Comparison of ENCODE assay signal across 14 cellular contexts in genomic region chr22:49568751-49569285, GRCh38.
"Had no signal": no experiment of that assay in that cellular context is flagged by ENCODE, and none has a peak within 500 bp of the region (broad histone marks: within the 10 kb centered on the region; RNA-seq: fewer than 3 reads in every experiment).

No MANE protein-coding gene starts in this region.

- H3K4me3 ChIP-seq: ovary, skin epidermis, stomach, thoracic aorta, vagina had no signal

- ATAC-seq: activated CD4-positive, CD25-positive, alpha-beta regulatory T cell treated with anti-CD3 and anti-CD28 coated beads, Interleukin-2, amount 50 U/mL, for 24 hours; effector memory CD8-positive, alpha-beta T cell had no signal

- H3K27ac Mint-ChIP-seq: activated CD4-positive, alpha-beta memory T cell treated with anti-CD3 and anti-CD28 coated beads for 36 hours; brain; dendritic cell treated with granulocyte-macrophage colony-stimulating factor and Interleukin-4, amounts not matched to agents 40 ng/mL and 50 ng/mL, for 4 days; effector memory CD8-positive, alpha-beta T cell; nephron had no signal

- H3K4me1 Mint-ChIP-seq: brain, nephron had no signal

- DNase-seq: activated CD4-positive, alpha-beta memory T cell treated with anti-CD3 and anti-CD28 coated beads for 36 hours; activated naive CD4-positive, alpha-beta T cell treated with anti-CD3 and anti-CD28 coated beads, Interleukin-2, amount 50 U/mL, for 16 hours; amygdala; effector memory CD8-positive, alpha-beta T cell; T-helper 2 cell had no signal

- H3K36me3 ChIP-seq: ovary, stomach, thoracic aorta, vagina had no signal

- H3K27me3 ChIP-seq: ovary, stomach, vagina had no signal

- H3K9me3 Mint-ChIP-seq: activated CD4-positive, alpha-beta memory T cell treated with anti-CD3 and anti-CD28 coated beads for 36 hours; brain; dendritic cell treated with granulocyte-macrophage colony-stimulating factor and Interleukin-4, amounts not matched to agents 40 ng/mL and 50 ng/mL, for 4 days; effector memory CD8-positive, alpha-beta T cell; nephron had no signal

- H3K27me3 Mint-ChIP-seq: activated CD4-positive, alpha-beta memory T cell treated with anti-CD3 and anti-CD28 coated beads for 36 hours; dendritic cell treated with granulocyte-macrophage colony-stimulating factor and Interleukin-4, amounts not matched to agents 40 ng/mL and 50 ng/mL, for 4 days; effector memory CD8-positive, alpha-beta T cell had no signal

- H3K36me3 Mint-ChIP-seq: brain had no signal

- H3K4me3 Mint-ChIP-seq: activated CD4-positive, alpha-beta memory T cell treated with anti-CD3 and anti-CD28 coated beads for 36 hours; brain; dendritic cell treated with granulocyte-macrophage colony-stimulating factor and Interleukin-4, amounts not matched to agents 40 ng/mL and 50 ng/mL, for 4 days; effector memory CD8-positive, alpha-beta T cell; nephron had no signal
